In genomic region chr13:41487222-41487621, GRCh38 we compare ENCODE assay signal across 23 cellular contexts. TPM values are rescaled to one million over a fixed set of nuclear protein-coding genes. Genes with fewer than 3 reads are reported as not detected.
"Had no signal": no experiment of that assay in that cellular context is flagged by ENCODE, and none has a peak within 500 bp of the region (broad histone marks: within the 10 kb centered on the region; RNA-seq: fewer than 3 reads in every experiment).

No MANE protein-coding gene starts in this region.

- H3K27me3 ChIP-seq: heart right ventricle, right lobe of liver, stomach, transverse colon had no signal

- H3K36me3 ChIP-seq: heart right ventricle, right lobe of liver, stomach, thoracic aorta, transverse colon had no signal

- H3K4me1 ChIP-seq: psoas muscle, right lobe of liver, transverse colon had no signal

- H3K9me3 ChIP-seq: mucosa of descending colon, psoas muscle, right lobe of liver, thoracic aorta, transverse colon had no signal

- FAIRE-seq: endothelial cell of umbilical vein, islet of Langerhans had no signal

- H3K27ac Mint-ChIP-seq: endodermal cell; natural killer cell treated with Interleukin-12 subunit alpha and Interleukin-12 subunit beta and Interleukin-15 and Interleukin-18, amount 100 ng/mL, for 72 hours had no signal

- ATAC-seq: heart right ventricle, psoas muscle had no signal

- H3K4me3 ChIP-seq: coronary artery, heart right ventricle, mucosa of descending colon, psoas muscle, right lobe of liver, stomach, thoracic aorta, transverse colon had no signal

- H3K4me3 Mint-ChIP-seq: endodermal cell; natural killer cell treated with Interleukin-12 subunit alpha and Interleukin-12 subunit beta and Interleukin-15 and Interleukin-18, amount 100 ng/mL, for 72 hours had no signal

- DNase-seq: effector CD4-positive, alpha-beta T cell; endodermal cell; erythroblast; foreskin melanocyte; heart right ventricle; hypothalamus; kidney glomerular epithelial cell; mucosa of descending colon; occipital lobe; psoas muscle; retina; right lobe of liver; stimulated activated CD4-positive, alpha-beta T cell treated with anti-CD3 and anti-CD28 coated beads, Interleukin-4, amount 100 ng/mL, for 1 hour; stimulated activated CD8-positive, alpha-beta memory T cell treated with anti-CD3 and anti-CD28 coated beads, Interleukin-4, amount 100 ng/mL, for 48 hours; stomach; substantia nigra; transverse colon had no signal

- H3K27ac ChIP-seq: coronary artery, heart right ventricle, psoas muscle, right lobe of liver, stomach, thoracic aorta, transverse colon had no signal

- H3K4me1 Mint-ChIP-seq: endodermal cell had no signal

RNA-seq across cellular contexts. Expression of gene RGCC, which starts 29.9 kb away (rescaled TPM):
- total RNA-seq: chondrocyte had no signal
